ENCODE assay signal across 7 cellular contexts in the genomic region with DNA sequence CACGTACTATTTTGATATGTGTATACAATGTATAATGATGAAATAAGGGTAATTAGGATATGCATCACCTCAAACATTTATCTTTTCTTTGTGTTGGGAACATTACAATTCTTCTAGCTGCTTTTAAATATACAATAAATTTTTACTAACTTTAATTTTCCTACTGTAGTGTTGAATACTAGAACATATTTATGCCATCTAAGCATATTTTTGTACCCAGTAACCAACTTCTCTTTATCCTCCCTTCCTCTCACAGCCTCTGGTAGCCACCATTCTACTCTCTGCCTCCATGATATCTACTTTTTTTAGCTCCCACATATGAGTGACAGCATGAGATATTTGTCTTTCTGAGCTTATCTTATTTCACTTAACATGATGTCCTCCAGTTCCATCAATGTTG.
"Had no signal": no experiment of that assay in that cellular context is flagged by ENCODE, and none has a peak within 500 bp of the region (broad histone marks: within the 10 kb centered on the region; RNA-seq: fewer than 3 reads in every experiment).

No MANE protein-coding gene starts in this region.

- H3K27ac Mint-ChIP-seq: IgD-negative memory B cell had no signal

- FAIRE-seq: HTR-8/SVneo had no signal

- H3K27ac ChIP-seq: HL-60, KMS-11 had no signal

- H3K4me1 Mint-ChIP-seq: IgD-negative memory B cell had no signal

- H3K9ac ChIP-seq: KMS-11 had no signal

- DNase-seq: Karpas-422, KBM-7, KG1 had no signal

- H3K4me2 ChIP-seq: KMS-11 had no signal

- H3K27me3 Mint-ChIP-seq: IgD-negative memory B cell had no signal

- H3K4me3 Mint-ChIP-seq: IgD-negative memory B cell had no signal
